ENCODE assay signal across 1 cellular context in the genomic region with DNA sequence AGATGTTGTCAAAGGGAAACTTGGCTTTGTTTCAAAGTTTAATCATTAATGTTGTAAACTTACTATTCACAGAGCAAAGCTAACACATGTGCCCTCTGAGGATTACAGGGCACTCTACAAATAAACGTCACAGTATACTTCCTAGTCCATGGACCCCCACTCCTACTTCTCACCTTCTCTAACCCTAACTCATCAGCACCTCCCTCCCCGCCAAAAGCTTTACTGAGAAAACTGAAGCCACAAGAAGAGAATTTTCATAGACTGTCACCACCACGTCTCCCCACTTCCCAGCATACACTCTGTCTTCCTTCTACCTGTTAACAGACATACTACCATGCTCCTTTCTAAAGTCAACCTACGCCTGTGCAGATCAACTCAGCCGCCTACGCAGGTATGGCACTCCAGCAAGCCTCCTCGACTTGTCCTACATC.
TF ChIP-seq lines count a peak whose summit lies in the region.

No MANE protein-coding gene starts in this region.

TF ChIP-seq in A549, 52 proteins besides CTCF, POLR2A, EP300 and RAD21 (continued from another document):
- TF ChIP-seq, protein P1, sequence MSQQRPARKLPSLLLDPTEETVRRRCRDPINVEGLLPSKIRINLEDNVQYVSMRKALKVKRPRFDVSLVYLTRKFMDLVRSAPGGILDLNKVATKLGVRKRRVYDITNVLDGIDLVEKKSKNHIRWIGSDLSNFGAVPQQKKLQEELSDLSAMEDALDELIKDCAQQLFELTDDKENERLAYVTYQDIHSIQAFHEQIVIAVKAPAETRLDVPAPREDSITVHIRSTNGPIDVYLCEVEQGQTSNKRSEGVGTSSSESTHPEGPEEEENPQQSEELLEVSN (IDR thresholded peaks at IDR 0.05; ENCODE audit: borderline replicate concordance, low read depth), result no peak
- TF ChIP-seq, protein P2, sequence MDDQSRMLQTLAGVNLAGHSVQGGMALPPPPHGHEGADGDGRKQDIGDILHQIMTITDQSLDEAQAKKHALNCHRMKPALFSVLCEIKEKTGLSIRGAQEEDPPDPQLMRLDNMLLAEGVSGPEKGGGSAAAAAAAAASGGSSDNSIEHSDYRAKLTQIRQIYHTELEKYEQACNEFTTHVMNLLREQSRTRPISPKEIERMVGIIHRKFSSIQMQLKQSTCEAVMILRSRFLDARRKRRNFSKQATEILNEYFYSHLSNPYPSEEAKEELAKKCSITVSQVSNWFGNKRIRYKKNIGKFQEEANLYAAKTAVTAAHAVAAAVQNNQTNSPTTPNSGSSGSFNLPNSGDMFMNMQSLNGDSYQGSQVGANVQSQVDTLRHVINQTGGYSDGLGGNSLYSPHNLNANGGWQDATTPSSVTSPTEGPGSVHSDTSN (IDR thresholded peaks at IDR 0.05), result no peak
- TF ChIP-seq JUN (IDR thresholded peaks at IDR 0.05) (no peak), GATA3 (IDR thresholded peaks at IDR 0.05; ENCODE audit: borderline replicate concordance) (no peak), RCOR1 (IDR thresholded peaks at IDR 0.05; ENCODE audit: low read depth, low read length) (no peak), RFX5 (IDR thresholded peaks at IDR 0.05) (no peak), HDAC2 (IDR thresholded peaks at IDR 0.05) (no peak), NFE2L2 (conservative IDR thresholded peaks at IDR 0.05; ENCODE audit: low read length) (no peak), RNF2 (IDR thresholded peaks at IDR 0.05; ENCODE audit: borderline replicate concordance, low read depth) (no peak), KDM1A (IDR thresholded peaks at IDR 0.05; ENCODE audit: low read depth) (no peak), HEYL (CRISPR knock-in tag; IDR thresholded peaks at IDR 0.05) (no peak), ZSCAN20 (CRISPR knock-in tag; IDR thresholded peaks at IDR 0.05) (no peak)
